ENCODE assay signal across 9 cellular contexts in the genomic region with DNA sequence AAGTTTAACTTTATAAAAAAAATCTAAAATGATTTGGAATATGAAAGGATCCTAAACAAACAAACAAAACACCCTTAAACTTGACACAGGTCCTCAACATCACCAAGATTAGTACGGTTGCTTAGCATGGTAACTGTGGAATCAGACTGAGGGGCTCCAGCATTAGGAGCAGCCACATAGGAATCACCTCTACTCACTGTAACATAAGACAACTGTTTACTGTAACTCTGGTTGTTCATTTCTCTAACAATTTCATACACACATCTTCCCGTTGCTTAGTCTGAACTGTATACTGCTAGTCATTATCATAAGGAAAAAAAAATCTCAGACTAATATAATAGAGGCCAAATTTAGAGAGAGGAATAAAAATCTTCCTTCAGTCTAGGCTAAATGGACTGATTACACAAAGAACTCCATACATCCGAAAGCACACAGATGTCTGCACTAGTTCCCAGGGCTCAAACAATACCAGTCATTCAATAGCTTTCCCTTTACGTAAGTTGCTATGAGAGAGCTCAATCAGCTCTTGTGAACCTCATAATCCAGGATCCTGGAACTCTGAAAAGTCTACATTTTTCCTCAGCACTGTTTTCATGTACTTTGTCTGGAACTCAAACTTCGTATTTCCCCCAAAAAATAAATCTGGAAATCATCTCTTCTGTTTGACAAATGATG. TPM values are rescaled to one million over a fixed set of nuclear protein-coding genes. Genes with fewer than 3 reads are reported as not detected.
A peak's percentile ranks its signal among the peaks of the same experiment; 100 is the strongest.
DNase-seq lines count a peak whose midpoint lies in the region; ATAC-seq and FAIRE-seq lines count a peak whose summit lies in the region.
"Had no signal": no experiment of that assay in that cellular context is flagged by ENCODE, and none has a peak within 500 bp of the region (broad histone marks: within the 10 kb centered on the region; RNA-seq: fewer than 3 reads in every experiment).

No MANE protein-coding gene starts in this region.

- peak; percentile 92 for FAIRE-seq in frontal cortex (lab: Jason Lieb, UNC)

- no peaks in the 10 kb centered on the region for H3K27me3 ChIP-seq in HAP-1 (ENCODE audit: low read depth)
- no peaks in the 10 kb centered on the region for H3K27me3 ChIP-seq in adipocyte (replicated peaks; ENCODE audit: control insufficient read depth, insufficient read depth, low read length)

- in situ Hi-C loops in HAP-1 (cut with MboI; ENCODE audit: low sequenced_read_pairs): no loop called here

- peaks cover 74% of the 10 kb centered on the region for H3K4me1 ChIP-seq in HAP-1
- peaks cover 5% of the 10 kb centered on the region for H3K4me1 ChIP-seq in adipocyte (ENCODE audit: control insufficient read depth, insufficient read depth, low read length)

- H3K9ac ChIP-seq in adipocyte (ENCODE audit: low read length): no peak overlapping the region

- DNase-seq in HAP-1 (ENCODE audit: low spot score in 2 of 2): peak; percentile 41 to 96
- DNase-seq in adipocyte (ENCODE audit: low read depth): no peak
- DNase-seq in frontal cortex (ENCODE audit: low spot score in 2 of 2): peak; percentile 32 to 45
- peak; percentile 99 for DNase-seq in pons (ENCODE audit: low spot score)
- DNase-seq in T-helper 1 cell: no peak
- DNase-seq: central memory CD4-positive, alpha-beta T cell had no signal

- ATAC-seq in GM19395 (IDR thresholded peaks at IDR 0.05; ENCODE audit: unreplicated experiment) (no peak), GM21529 (IDR thresholded peaks at IDR 0.05; ENCODE audit: unreplicated experiment) (no peak), GM19397 (IDR thresholded peaks at IDR 0.05; ENCODE audit: unreplicated experiment) (no peak)

- H3K36me3 ChIP-seq in HAP-1 (replicated peaks): peaks cover 13% of the 10 kb centered on the region
- peaks cover 4% of the 10 kb centered on the region for H3K36me3 ChIP-seq in adipocyte (ENCODE audit: control insufficient read depth, insufficient read depth, low read length, severe bottlenecking)

- no peaks in the 10 kb centered on the region for H3K9me3 ChIP-seq in HAP-1
- H3K9me3 ChIP-seq in adipocyte (ENCODE audit: control insufficient read depth, low read length): no peaks in the 10 kb centered on the region

- no peak overlapping the region for H3K4me3 ChIP-seq in HAP-1
- H3K4me3 ChIP-seq in adipocyte (ENCODE audit: low read length): peak overlapping the region; percentile 23

RNA-seq across cellular contexts. Expression of a gene that starts 26.0 kb away (rescaled TPM):
- 68.5 TPM for total RNA-seq in frontal cortex

Comparison
In these comparisons a context has a peak if more than half of its experiments do, and no peak if none do; other contexts are left out.
1. DNase-seq: peak in HAP-1 (2 of 2), frontal cortex (2 of 2) and pons (single experiment); none in adipocyte (single experiment) and T-helper 1 cell (0 of 5).